ENCODE assay signal across 21 cellular contexts in the genomic region with DNA sequence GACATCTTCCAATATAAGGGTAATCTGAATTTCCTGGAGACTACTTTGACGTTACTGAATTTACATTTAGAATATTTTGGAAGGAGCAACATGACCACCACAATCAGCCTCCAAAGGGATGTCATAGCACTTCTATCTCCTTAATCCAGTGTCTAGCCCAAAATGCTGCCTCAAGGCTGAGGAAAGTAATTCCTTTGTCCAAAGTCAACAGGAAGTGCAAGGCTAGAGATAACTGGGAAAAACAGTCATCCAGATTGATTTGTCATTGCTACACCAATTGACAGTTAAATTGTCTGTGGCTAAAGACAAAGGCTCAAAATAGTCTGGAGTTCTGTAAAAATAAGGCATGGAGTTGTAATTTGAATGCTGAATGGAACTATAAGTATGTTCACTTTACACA. TPM values are rescaled to one million over a fixed set of nuclear protein-coding genes. Genes with fewer than 3 reads are reported as not detected.
A peak's percentile ranks its signal among the peaks of the same experiment; 100 is the strongest.
DNase-seq lines count a peak whose midpoint lies in the region; FAIRE-seq and TF ChIP-seq lines count a peak whose summit lies in the region.
"Had no signal": no experiment of that assay in that cellular context is flagged by ENCODE, and none has a peak within 500 bp of the region (broad histone marks: within the 10 kb centered on the region; RNA-seq: fewer than 3 reads in every experiment).

No MANE protein-coding gene starts in this region.

- H3K4me1 ChIP-seq in osteoblast (ENCODE audit: insufficient read depth, low read length) = peaks cover 8% of the 10 kb centered on the region

- H3K9me3 Mint-ChIP-seq in progenitor cell of endocrine pancreas (ENCODE audit: low read depth) = no peaks in the 10 kb centered on the region
- H3K9me3 Mint-ChIP-seq: IgD-negative memory B cell had no signal

- no peak overlapping the region for H3K27ac Mint-ChIP-seq in progenitor cell of endocrine pancreas
- H3K27ac Mint-ChIP-seq: CD8-positive, alpha-beta memory T cell; IgD-negative memory B cell had no signal

- H3K36me3 Mint-ChIP-seq in progenitor cell of endocrine pancreas (ENCODE audit: insufficient read depth) = no peaks in the 10 kb centered on the region
- H3K36me3 Mint-ChIP-seq: CD8-positive, alpha-beta memory T cell; IgD-negative memory B cell had no signal

- H3K36me3 ChIP-seq in osteoblast (ENCODE audit: insufficient read depth, low read length) = no peaks in the 10 kb centered on the region
- H3K36me3 ChIP-seq: BLaER1 had no signal

- H3K27ac ChIP-seq in osteoblast (ENCODE audit: low read depth, low read length) = no peak overlapping the region
- H3K27ac ChIP-seq: 22Rv1, BLaER1 had no signal

- H3K4me2 ChIP-seq in osteoblast (ENCODE audit: insufficient read depth, low read length) = no peak overlapping the region
- H3K4me2 ChIP-seq: BLaER1 had no signal

- no peaks in the 10 kb centered on the region for H4K20me1 ChIP-seq in osteoblast (ENCODE audit: insufficient read depth, low read length)
- H4K20me1 ChIP-seq: BLaER1 had no signal

- no peak overlapping the region for H2AFZ ChIP-seq in osteoblast (ENCODE audit: low read length)

- H3K4me3 ChIP-seq in fibroblast of mammary gland (ENCODE audit: control insufficient read depth, low read depth, low read length) = no peak overlapping the region
- H3K4me3 ChIP-seq in osteoblast (ENCODE audit: insufficient read depth, low read length) = no peak overlapping the region
- H3K4me3 ChIP-seq: BLaER1 had no signal

- peaks cover 33% of the 10 kb centered on the region for H3K27me3 Mint-ChIP-seq in progenitor cell of endocrine pancreas

- no peak for FAIRE-seq in urothelium cell line (lab: Jason Lieb, UNC)
- FAIRE-seq: G401.6, GM12892, GM19239 had no signal

- H3K79me2 ChIP-seq in osteoblast (ENCODE audit: insufficient read depth, low read length) = peaks cover 2% of the 10 kb centered on the region

- no peak for TF ChIP-seq CTCF in fibroblast of mammary gland (conservative IDR thresholded peaks at IDR 0.05; ENCODE audit: control insufficient read depth, insufficient read depth, low read depth, low read length)
- TF ChIP-seq CTCF in osteoblast (IDR thresholded peaks at IDR 0.05; ENCODE audit: extremely low read depth, low read depth, low read length) = no peak
- TF ChIP-seq CTCF in progenitor cell of endocrine pancreas (IDR thresholded peaks at IDR 0.05; ENCODE audit: unreplicated experiment) = no peak

- no peaks in the 10 kb centered on the region for H3K9me3 ChIP-seq in osteoblast (ENCODE audit: low read depth, low read length)

- DNase-seq in DMS53 (lab: John Stamatoyannopoulos, UW) = peak; percentile 13
- no peak for DNase-seq in DMS53 treated with DMSO at 0.1 percent for 48 hours (lab: John Stamatoyannopoulos, UW; ENCODE audit: unreplicated experiment)
- DNase-seq in RPMI7951 (ENCODE audit: low read depth) = peak; percentile 58
- DNase-seq in fibroblast of mammary gland (ENCODE audit: low read depth) = peak; percentile 25
- DNase-seq in osteoblast (ENCODE audit: insufficient read length, low spot score, missing footprints) = peak; percentile 80
- no peak for DNase-seq in OCI-M1 (lab: John Stamatoyannopoulos, UW)
- DNase-seq in progenitor cell of endocrine pancreas (ENCODE audit: low spot score, unreplicated experiment) = no peak
- no peak for DNase-seq in urothelium cell line (ENCODE audit: low spot score)
- DNase-seq: CD8-positive, alpha-beta memory T cell; DMS 273 treated with DMSO at 0.1 percent for 48 hours; NCI-H1092; NCI-H1694; NCI-H345; Right ventricle myocardium superior had no signal

- peaks cover 14% of the 10 kb centered on the region for H3K4me1 Mint-ChIP-seq in progenitor cell of endocrine pancreas (ENCODE audit: low read depth)

- H3K27me3 ChIP-seq in osteoblast (ENCODE audit: insufficient read depth, low read length) = no peaks in the 10 kb centered on the region

- H3K4me3 Mint-ChIP-seq in progenitor cell of endocrine pancreas (ENCODE audit: low read depth) = no peak overlapping the region
- H3K4me3 Mint-ChIP-seq: CD8-positive, alpha-beta memory T cell; IgD-negative memory B cell had no signal

RNA-seq across cellular contexts. Expression of gene TFPI2, which starts 3.9 kb away (rescaled TPM):
- total RNA-seq in RPMI7951 (2014; rRNA removed; shearing (Covaris generic)) = 229 and 267 TPM in 2 replicates
- total RNA-seq in osteoblast (8.7 and 10.6 TPM in 2 replicates), progenitor cell of endocrine pancreas (1.7 and 2.6 TPM in 2 replicates)
- total RNA-seq: CD8-positive, alpha-beta memory T cell; HT-29 had no signal

RNA-seq across cellular contexts. Expression of gene GNGT1, which starts 11.9 kb away (rescaled TPM):
- total RNA-seq in RPMI7951 (2014; rRNA removed; shearing (Covaris generic)) = 0.24 TPM in 1 of 2 replicates, not detected in the other
- total RNA-seq in osteoblast = not detected in 2 replicates
- total RNA-seq in progenitor cell of endocrine pancreas = not detected in 2 replicates
- total RNA-seq: CD8-positive, alpha-beta memory T cell; HT-29; Right ventricle myocardium superior had no signal

RNA-seq across cellular contexts. Expression of gene GNG11, which starts 27.1 kb away (rescaled TPM):
- total RNA-seq in RPMI7951 (2014; rRNA removed; shearing (Covaris generic)) = 264 and 265 TPM in 2 replicates
- total RNA-seq in osteoblast (7.6 and 8.8 TPM in 2 replicates), progenitor cell of endocrine pancreas (not detected in 2 replicates)
- total RNA-seq: CD8-positive, alpha-beta memory T cell; HT-29 had no signal

Comparison
In these comparisons a context has a peak if more than half of its experiments do, and no peak if none do; other contexts are left out.
1. DNase-seq: peak in DMS53 (single experiment), RPMI7951 (single experiment), fibroblast of mammary gland (single experiment) and osteoblast (single experiment); none in DMS53 treated with DMSO at 0.1 percent for 48 hours (single experiment), OCI-M1 (single experiment), progenitor cell of endocrine pancreas (single experiment) and urothelium cell line (single experiment).
2. RNA of gene TFPI2, which starts 3.9 kb away (total RNA-seq): 229 to 267 TPM in RPMI7951; 8.7 to 10.6 TPM in osteoblast and 1.7 to 2.6 TPM in progenitor cell of endocrine pancreas; every median in the first group is over 10 times any median in the second.
3. RNA of gene GNG11, which starts 27.1 kb away (total RNA-seq): 264 to 265 TPM in RPMI7951; 7.6 to 8.8 TPM in osteoblast and not detected in progenitor cell of endocrine pancreas; every median in the first group is over 10 times any median in the second.